In genomic region chr12:52876371-52876770, GRCh38 we compare ENCODE assay signal across 1 cellular context.
TF ChIP-seq lines count a peak whose summit lies in the region.

No MANE protein-coding gene starts in this region.

TF ChIP-seq in Ishikawa, 13 proteins besides CTCF, POLR2A, EP300 and RAD21 (continued from another document):
- TF ChIP-seq REST (IDR thresholded peaks at IDR 0.05; ENCODE audit: low read depth) (no peak), ZBTB7A (IDR thresholded peaks at IDR 0.05; ENCODE audit: low read depth) (no peak), MAX (IDR thresholded peaks at IDR 0.05) (peak; percentile 40), TEAD4 (IDR thresholded peaks at IDR 0.05) (no peak; the same call in 1 of the 2 replicates), TCF12 (IDR thresholded peaks at IDR 0.05; ENCODE audit: low read depth) (peak; percentile 43; the same call in 1 of the 2 replicates), CREB1 (IDR thresholded peaks at IDR 0.05; ENCODE audit: low read depth) (no peak), YY1 (IDR thresholded peaks at IDR 0.05; ENCODE audit: low read depth) (peak; percentile 72), USF1 (IDR thresholded peaks at IDR 0.05) (no peak), NFIC (IDR thresholded peaks at IDR 0.05) (peak; percentile 66), CEBPB (IDR thresholded peaks at IDR 0.05) (no peak), TAF1 (IDR thresholded peaks at IDR 0.05; ENCODE audit: low read depth) (no peak)
TF ChIP-seq in Ishikawa: peak in this region for 4.
